In the genomic region with DNA sequence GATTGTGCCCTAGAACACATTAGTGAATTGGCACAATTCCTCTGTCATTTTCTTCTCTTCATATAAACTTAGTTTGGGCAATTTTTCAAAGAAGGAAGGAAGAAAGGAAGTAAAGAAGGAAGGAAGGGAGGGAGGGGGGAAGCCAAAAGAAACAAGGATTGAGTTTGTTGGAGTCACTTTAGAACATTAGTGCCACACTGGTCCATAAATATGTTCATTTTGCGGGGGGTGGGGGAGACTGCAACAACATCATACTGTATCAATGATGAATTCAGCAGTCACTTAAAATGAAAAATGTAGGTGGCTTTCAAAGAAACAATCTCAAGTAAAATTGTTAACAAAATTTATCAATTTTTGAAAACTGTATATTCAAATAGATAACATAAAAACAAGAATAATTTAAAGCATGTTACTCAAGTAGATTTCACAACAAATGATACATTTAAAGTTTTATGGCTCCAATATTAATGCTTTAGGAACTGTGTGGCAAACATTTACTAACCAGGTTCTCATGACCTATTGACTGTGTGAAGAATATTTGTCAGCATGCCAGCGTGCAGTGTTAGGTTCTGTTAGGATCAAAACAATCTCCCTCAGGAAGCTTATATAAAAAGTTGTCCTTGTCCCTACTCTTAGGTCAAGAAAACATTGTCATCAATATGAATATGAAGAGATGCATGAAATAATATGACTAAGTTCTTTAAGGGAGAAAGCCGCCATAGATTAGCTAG, we compare ENCODE assay signal across 1 cellular context.
TF ChIP-seq lines count a peak whose summit lies in the region.

No MANE protein-coding gene starts in this region.

TF ChIP-seq in endothelial cell of umbilical vein, 7 proteins besides CTCF, POLR2A, EP300 and RAD21 (continued from another document):
- TF ChIP-seq, protein P1, sequence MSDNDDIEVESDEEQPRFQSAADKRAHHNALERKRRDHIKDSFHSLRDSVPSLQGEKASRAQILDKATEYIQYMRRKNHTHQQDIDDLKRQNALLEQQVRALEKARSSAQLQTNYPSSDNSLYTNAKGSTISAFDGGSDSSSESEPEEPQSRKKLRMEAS (IDR thresholded peaks at IDR 0.05; ENCODE audit: insufficient read depth, insufficient read length), result no peak
- no peak for TF ChIP-seq GATA2 (IDR thresholded peaks at IDR 0.05; ENCODE audit: insufficient read depth, insufficient read length, low read depth, low read length)
TF ChIP-seq in endothelial cell of umbilical vein: peak in this region for 0.
